20 cellular contexts compared by ENCODE assay signal in the genomic region with DNA sequence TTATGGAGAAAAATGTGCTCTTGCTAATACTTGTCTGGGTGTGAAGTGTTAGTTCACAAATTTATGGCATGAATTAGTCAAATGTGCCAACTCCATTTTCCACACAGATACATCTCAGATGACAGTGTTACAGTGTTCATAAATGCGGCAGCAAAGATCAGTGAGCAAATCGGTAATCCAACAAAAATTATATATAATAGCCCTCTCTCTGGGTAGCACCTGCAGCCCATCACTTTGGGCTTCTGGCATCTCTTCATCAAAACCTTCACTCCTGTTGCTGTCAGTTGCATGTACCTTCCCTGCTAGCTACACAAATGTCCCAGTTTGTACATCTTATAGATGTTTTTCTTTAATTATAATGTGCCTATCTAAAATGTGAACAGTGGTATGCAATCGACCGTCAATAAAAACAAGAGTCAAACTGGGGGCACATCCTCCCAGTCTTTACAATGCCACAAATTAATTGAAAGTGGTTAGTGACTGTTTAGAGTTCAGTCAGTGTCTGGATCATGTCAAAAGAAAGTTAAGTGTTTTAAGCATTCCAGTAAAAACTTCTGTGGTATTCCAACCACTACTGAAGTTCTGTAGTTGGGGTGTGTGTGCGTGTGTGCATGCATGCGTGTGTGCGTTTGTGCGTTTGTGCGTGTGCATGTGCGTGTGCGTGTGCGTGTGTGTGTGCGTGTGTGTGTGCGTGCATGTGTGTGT.
DNase-seq lines count a peak whose midpoint lies in the region; ATAC-seq, FAIRE-seq and TF ChIP-seq lines count a peak whose summit lies in the region.
"Had no signal": no experiment of that assay in that cellular context is flagged by ENCODE, and none has a peak within 500 bp of the region (broad histone marks: within the 10 kb centered on the region; RNA-seq: fewer than 3 reads in every experiment).

No MANE protein-coding gene starts in this region.

- H3K36me3 ChIP-seq in neural cell (ENCODE audit: insufficient read depth, low read length) = no peaks in the 10 kb centered on the region
- H3K36me3 ChIP-seq: SJCRH30 had no signal

- H3K4me1 Mint-ChIP-seq in glutamatergic neuron (ENCODE audit: low read depth, unreplicated experiment) = peaks cover 11% of the 10 kb centered on the region

- H3K27me3 ChIP-seq in neural cell (ENCODE audit: insufficient read depth, low read depth, low read length) (no peaks in the 10 kb centered on the region), foreskin keratinocyte (no peaks in the 10 kb centered on the region)
- H3K27me3 ChIP-seq: SJCRH30 had no signal

- DNase-seq in HTR-8/SVneo (ENCODE audit: insufficient read length, low spot score) (no peak), SK-N-DZ (ENCODE audit: low spot score) (peak; percentile 55), glutamatergic neuron (no peak), foreskin keratinocyte (no peak)
- DNase-seq: C1 segment of cervical spinal cord, DMS79, H7, Kasumi-1, MM.1S, NCI-H1105, NCI-H187, NCI-H2107, NCI-H345, NCI-H524 treated with DMSO at 0.1 percent for 48 hours, SJCRH30, SW 1271 had no signal

- no peaks in the 10 kb centered on the region for H3K9me2 ChIP-seq in neural cell (ENCODE audit: insufficient read depth, low read length)

- no peak overlapping the region for H2AFZ ChIP-seq in neural cell (ENCODE audit: low read depth, low read length)

- no peak overlapping the region for H3K4me3 ChIP-seq in neural cell (ENCODE audit: low read length)
- H3K4me3 ChIP-seq: SJCRH30 had no signal

- no peaks in the 10 kb centered on the region for H4K20me1 ChIP-seq in neural cell (ENCODE audit: insufficient read depth)

- no peak overlapping the region for H3K4me2 ChIP-seq in neural cell (ENCODE audit: low read length)

- FAIRE-seq in HTR-8/SVneo (lab: Jason Lieb, UNC) = peak; percentile 94

- peak overlapping the region; percentile 31 for H3K27ac Mint-ChIP-seq in glutamatergic neuron (ENCODE audit: unreplicated experiment)

- H3K4me3 Mint-ChIP-seq in glutamatergic neuron (ENCODE audit: unreplicated experiment) = no peak overlapping the region

- TF ChIP-seq CTCF in glutamatergic neuron (IDR thresholded peaks at IDR 0.05; ENCODE audit: partially characterized antibody, unreplicated experiment) (no peak), neural cell (IDR thresholded peaks at IDR 0.05; ENCODE audit: poor library complexity, severe bottlenecking) (no peak), foreskin keratinocyte (conservative IDR thresholded peaks at IDR 0.05) (no peak)

- H3K9me3 ChIP-seq in neural cell (ENCODE audit: low read length) = no peaks in the 10 kb centered on the region
- H3K9me3 ChIP-seq: SJCRH30 had no signal

- no peak for TF ChIP-seq RAD21 in neural cell (conservative IDR thresholded peaks at IDR 0.05)

- no peaks in the 10 kb centered on the region for H3F3A ChIP-seq in neural cell (ENCODE audit: insufficient read depth, low read length, poor library complexity, severe bottlenecking)

- TF ChIP-seq EP300 in neural cell (conservative IDR thresholded peaks at IDR 0.05; ENCODE audit: poor library complexity, severe bottlenecking) = peak; percentile 91

- no peaks in the 10 kb centered on the region for H3K27me3 Mint-ChIP-seq in glutamatergic neuron (ENCODE audit: unreplicated experiment)

- H3K9ac ChIP-seq in neural cell (ENCODE audit: low read length) = no peak overlapping the region

- no peaks in the 10 kb centered on the region for H3K79me2 ChIP-seq in neural cell (replicated peaks; ENCODE audit: insufficient read depth, low read length)

- H3K9me3 Mint-ChIP-seq in glutamatergic neuron (ENCODE audit: unreplicated experiment) = peaks cover 2% of the 10 kb centered on the region

- H3K27ac ChIP-seq in neural cell (ENCODE audit: low read length) = peak overlapping the region; percentile 86
- no peak overlapping the region for H3K27ac ChIP-seq in foreskin keratinocyte
- H3K27ac ChIP-seq: SJCRH30 had no signal

- H3K36me3 Mint-ChIP-seq in glutamatergic neuron (ENCODE audit: unreplicated experiment) = no peaks in the 10 kb centered on the region

- ATAC-seq in foreskin keratinocyte (no peak), GM18868 (IDR thresholded peaks at IDR 0.05; ENCODE audit: unreplicated experiment) (no peak), esophagus mucosa (no peak)
- ATAC-seq: Panc1 had no signal

- H3K4me1 ChIP-seq in foreskin keratinocyte = no peaks in the 10 kb centered on the region
- H3K4me1 ChIP-seq: SJCRH30 had no signal

TF ChIP-seq in neural cell, 6 proteins besides CTCF, POLR2A, EP300 and RAD21:
- TF ChIP-seq TAF1 (IDR thresholded peaks at IDR 0.05; ENCODE audit: low read depth) (no peak), EZH2 (IDR thresholded peaks at IDR 0.05; ENCODE audit: borderline replicate concordance, insufficient read depth, low read length, poor library complexity, severe bottlenecking) (no peak), SMC3 (conservative IDR thresholded peaks at IDR 0.05; ENCODE audit: poor library complexity) (no peak), POLR2AphosphoS5 (IDR thresholded peaks at IDR 0.05) (peak; percentile 74), MXI1 (conservative IDR thresholded peaks at IDR 0.05; ENCODE audit: poor library complexity, severe bottlenecking) (peak; percentile 15)
- TF ChIP-seq, protein P1, sequence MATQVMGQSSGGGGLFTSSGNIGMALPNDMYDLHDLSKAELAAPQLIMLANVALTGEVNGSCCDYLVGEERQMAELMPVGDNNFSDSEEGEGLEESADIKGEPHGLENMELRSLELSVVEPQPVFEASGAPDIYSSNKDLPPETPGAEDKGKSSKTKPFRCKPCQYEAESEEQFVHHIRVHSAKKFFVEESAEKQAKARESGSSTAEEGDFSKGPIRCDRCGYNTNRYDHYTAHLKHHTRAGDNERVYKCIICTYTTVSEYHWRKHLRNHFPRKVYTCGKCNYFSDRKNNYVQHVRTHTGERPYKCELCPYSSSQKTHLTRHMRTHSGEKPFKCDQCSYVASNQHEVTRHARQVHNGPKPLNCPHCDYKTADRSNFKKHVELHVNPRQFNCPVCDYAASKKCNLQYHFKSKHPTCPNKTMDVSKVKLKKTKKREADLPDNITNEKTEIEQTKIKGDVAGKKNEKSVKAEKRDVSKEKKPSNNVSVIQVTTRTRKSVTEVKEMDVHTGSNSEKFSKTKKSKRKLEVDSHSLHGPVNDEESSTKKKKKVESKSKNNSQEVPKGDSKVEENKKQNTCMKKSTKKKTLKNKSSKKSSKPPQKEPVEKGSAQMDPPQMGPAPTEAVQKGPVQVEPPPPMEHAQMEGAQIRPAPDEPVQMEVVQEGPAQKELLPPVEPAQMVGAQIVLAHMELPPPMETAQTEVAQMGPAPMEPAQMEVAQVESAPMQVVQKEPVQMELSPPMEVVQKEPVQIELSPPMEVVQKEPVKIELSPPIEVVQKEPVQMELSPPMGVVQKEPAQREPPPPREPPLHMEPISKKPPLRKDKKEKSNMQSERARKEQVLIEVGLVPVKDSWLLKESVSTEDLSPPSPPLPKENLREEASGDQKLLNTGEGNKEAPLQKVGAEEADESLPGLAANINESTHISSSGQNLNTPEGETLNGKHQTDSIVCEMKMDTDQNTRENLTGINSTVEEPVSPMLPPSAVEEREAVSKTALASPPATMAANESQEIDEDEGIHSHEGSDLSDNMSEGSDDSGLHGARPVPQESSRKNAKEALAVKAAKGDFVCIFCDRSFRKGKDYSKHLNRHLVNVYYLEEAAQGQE (IDR thresholded peaks at IDR 0.05; ENCODE audit: borderline replicate concordance) = peak; percentile 59
